In the genomic region with DNA sequence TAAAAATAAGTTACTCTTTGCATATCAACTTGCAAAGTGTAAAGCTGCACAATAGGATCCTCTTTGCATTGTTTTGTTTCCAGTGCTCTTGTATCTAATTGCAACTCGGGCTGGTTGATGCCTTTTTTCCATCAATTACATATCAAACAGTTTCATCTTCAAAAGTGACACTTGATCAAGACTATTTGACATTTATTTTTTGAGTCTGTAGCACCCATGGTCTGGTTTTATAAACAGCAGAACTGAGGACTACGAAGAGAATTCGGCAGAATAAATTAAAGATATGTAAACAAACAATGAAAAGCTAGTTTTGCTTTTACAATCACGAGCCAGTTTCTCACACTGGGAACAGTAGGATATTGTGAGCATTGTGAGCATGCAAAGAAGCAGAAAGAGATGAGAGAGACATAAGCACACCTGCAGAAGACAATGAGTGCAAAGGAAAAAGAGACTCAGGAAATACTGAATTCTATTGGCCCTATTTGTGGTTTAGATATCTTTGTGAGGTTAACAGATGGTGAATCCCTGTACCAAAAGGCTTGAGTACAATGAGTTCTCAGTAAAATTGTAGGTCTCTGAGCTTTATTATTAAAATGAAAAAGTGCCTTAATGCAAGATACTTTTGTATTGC, we compare ENCODE assay signal across 8 cellular contexts. TPM values are rescaled to one million over a fixed set of nuclear protein-coding genes. Genes with fewer than 3 reads are reported as not detected.
DNase-seq lines count a peak whose midpoint lies in the region; ATAC-seq, FAIRE-seq and TF ChIP-seq lines count a peak whose summit lies in the region.

No MANE protein-coding gene starts in this region.

- H3K4me3 ChIP-seq in kidney (ENCODE audit: low read length in 2 of 2), result no peak overlapping the region

- no peak for TF ChIP-seq CTCF in kidney (IDR thresholded peaks at IDR 0.05; ENCODE audit: borderline replicate concordance, extremely low read depth, insufficient read depth)

- DNase-seq in activated T-cell treated with anti-CD3 and anti-CD28 coated beads, Interleukin-2, amount 50 U/mL, for 72 hours, result no peak
- DNase-seq in activated T-cell treated with anti-CD3 and anti-CD28 coated beads for 4 hours (no peak), NCI-H345 (lab: John Stamatoyannopoulos, UW) (peak; percentile 76), cerebellar cortex (ENCODE audit: low spot score) (peak; percentile 90), superior temporal gyrus (ENCODE audit: extremely low spot score) (peak; percentile 87), kidney (no peak)
- DNase-seq in stimulated activated CD4-positive, alpha-beta T cell treated with anti-CD3 and anti-CD28 coated beads, Interleukin-4, amount 100 ng/mL, for 24 hours, result no peak

- H3K9ac ChIP-seq in kidney (ENCODE audit: low read length in 2 of 2), result no peak overlapping the region

- no peaks in the 10 kb centered on the region for H3K4me1 ChIP-seq in kidney (ENCODE audit: control insufficient read depth in 1 of 2, insufficient read depth in 1 of 2, low read depth in 1 of 2, low read length in 2 of 2)

- H3K4me3 Mint-ChIP-seq in activated T-cell treated with anti-CD3 and anti-CD28 coated beads, Interleukin-2, amount 50 U/mL, for 72 hours, result peak overlapping the region; percentile 62 to 80

- peaks cover 14% of the 10 kb centered on the region for H3K4me1 Mint-ChIP-seq in activated T-cell treated with anti-CD3 and anti-CD28 coated beads, Interleukin-2, amount 50 U/mL, for 72 hours (ENCODE audit: low read depth)

- no peaks in the 10 kb centered on the region for H3K36me3 ChIP-seq in kidney (ENCODE audit: control insufficient read depth in 1 of 2, insufficient read depth in 2 of 2, low read length in 2 of 2)

- no peak for ATAC-seq in activated T-cell treated with anti-CD3 and anti-CD28 coated beads, Interleukin-2, amount 50 U/mL, for 72 hours (replicated peaks in 1 of 2)
- ATAC-seq in GM21367 (IDR thresholded peaks at IDR 0.05; ENCODE audit: unreplicated experiment), result no peak

- no peak for FAIRE-seq in kidney (lab: Jason Lieb, UNC)

- H3K36me3 Mint-ChIP-seq in activated T-cell treated with anti-CD3 and anti-CD28 coated beads, Interleukin-2, amount 50 U/mL, for 72 hours (ENCODE audit: insufficient read depth in 2 of 2), result peaks cover 2 to 19% of the 10 kb centered on the region in 2 donors

- peak overlapping the region; percentile 95 for H3K27ac Mint-ChIP-seq in activated T-cell treated with anti-CD3 and anti-CD28 coated beads, Interleukin-2, amount 50 U/mL, for 72 hours

- no peak overlapping the region for H3K27ac ChIP-seq in kidney (ENCODE audit: low read depth in 2 of 2, low read length in 2 of 2)

- peaks cover 2% of the 10 kb centered on the region in 2 donors for H3K9me3 Mint-ChIP-seq in activated T-cell treated with anti-CD3 and anti-CD28 coated beads, Interleukin-2, amount 50 U/mL, for 72 hours

- no peaks in the 10 kb centered on the region for H3K27me3 Mint-ChIP-seq in activated T-cell treated with anti-CD3 and anti-CD28 coated beads, Interleukin-2, amount 50 U/mL, for 72 hours (ENCODE audit: low read depth)

- intact Hi-C loops in kidney (cut with DNase I), result no loop called here

- H3K9me3 ChIP-seq in kidney (ENCODE audit: control insufficient read depth in 1 of 2, low read length in 2 of 2), result peaks cover 0 to 6% of the 10 kb centered on the region in 2 donors

RNA-seq across cellular contexts. Expression of gene RPL5, which starts 45.4 kb away (rescaled TPM):
- total RNA-seq in activated T-cell treated with anti-CD3 and anti-CD28 coated beads, Interleukin-2, amount 50 U/mL, for 72 hours, result 1,000 to 10,000 TPM; 1,534 to 1,619 TPM
- total RNA-seq in kidney, result 786 TPM
- 1,286 TPM for polyA plus RNA-seq in kidney (ENCODE audit: insufficient read depth, low read depth, low replicate concordance)

Comparison
In these comparisons a context has a peak if more than half of its experiments do, and no peak if none do; other contexts are left out.
1. DNase-seq: peak in NCI-H345 (single experiment), cerebellar cortex (single experiment) and superior temporal gyrus (single experiment); none in activated T-cell treated with anti-CD3 and anti-CD28 coated beads, Interleukin-2, amount 50 U/mL, for 72 hours (0 of 2), activated T-cell treated with anti-CD3 and anti-CD28 coated beads for 4 hours (single experiment), stimulated activated CD4-positive, alpha-beta T cell treated with anti-CD3 and anti-CD28 coated beads, Interleukin-4, amount 100 ng/mL, for 24 hours (single experiment) and kidney (single experiment).